Comparison of ENCODE assay signal across 23 cellular contexts in the genomic region with DNA sequence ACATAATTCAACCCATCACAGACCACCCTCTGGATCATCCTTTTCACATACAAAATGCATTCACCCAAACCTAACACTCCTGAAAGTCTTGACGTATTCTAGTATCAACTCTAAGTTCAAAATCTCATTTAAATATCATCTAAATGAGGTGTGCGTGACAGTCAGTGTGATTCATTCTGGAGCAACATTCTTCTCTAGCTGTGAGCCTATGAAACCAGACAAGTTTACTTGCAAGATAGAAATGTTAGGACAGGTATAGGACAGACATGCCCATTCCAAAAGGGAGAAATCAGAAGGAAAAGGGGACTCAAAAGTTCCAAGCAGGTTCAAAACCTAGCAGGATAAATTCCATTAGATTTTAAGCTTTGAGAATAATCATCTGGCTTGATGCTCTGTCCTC.
"Had no signal": no experiment of that assay in that cellular context is flagged by ENCODE, and none has a peak within 500 bp of the region (broad histone marks: within the 10 kb centered on the region; RNA-seq: fewer than 3 reads in every experiment).

No MANE protein-coding gene starts in this region.

- H3K9me3 Mint-ChIP-seq: stimulated activated effector memory CD8-positive, alpha-beta T cell treated with anti-CD3 and anti-CD28 coated beads, Interleukin-12 subunit alpha, Interleukin-12 subunit beta, amount 100 ng/mL, for 72 hours; type B pancreatic cell had no signal

- H3K27me3 Mint-ChIP-seq: type B pancreatic cell had no signal

- ATAC-seq: gastroesophageal sphincter; heart left ventricle; left cardiac atrium; left lung; naive thymus-derived CD4-positive, alpha-beta T cell; stimulated activated effector memory CD8-positive, alpha-beta T cell treated with anti-CD3 and anti-CD28 coated beads, Interleukin-12 subunit alpha, Interleukin-12 subunit beta, amount 100 ng/mL, for 72 hours had no signal

- FAIRE-seq: endothelial cell of umbilical vein had no signal

- H3K27ac Mint-ChIP-seq: naive thymus-derived CD4-positive, alpha-beta T cell; nephron; neural progenitor cell; progenitor cell of endocrine pancreas; stimulated activated effector memory CD8-positive, alpha-beta T cell treated with anti-CD3 and anti-CD28 coated beads, Interleukin-12 subunit alpha, Interleukin-12 subunit beta, amount 100 ng/mL, for 72 hours; type B pancreatic cell had no signal

- H3K4me3 Mint-ChIP-seq: naive thymus-derived CD4-positive, alpha-beta T cell; nephron; neural progenitor cell; stimulated activated effector memory CD8-positive, alpha-beta T cell treated with anti-CD3 and anti-CD28 coated beads, Interleukin-12 subunit alpha, Interleukin-12 subunit beta, amount 100 ng/mL, for 72 hours; type B pancreatic cell had no signal

- DNase-seq: dermis blood vessel endothelial cell; effector memory CD4-positive, alpha-beta T cell; foreskin fibroblast; heart left ventricle; left cardiac atrium; left lung; mesendoderm; midbrain; naive thymus-derived CD4-positive, alpha-beta T cell; sigmoid colon; stimulated activated CD4-positive, alpha-beta T cell treated with anti-CD3 and anti-CD28 coated beads, Interleukin-2, amount 100 ng/mL, for 24 hours; stimulated activated CD4-positive, alpha-beta T cell treated with anti-CD3 and anti-CD28 coated beads, Interleukin-4, amount 100 ng/mL, for 24 hours; stimulated activated naive CD4-positive, alpha-beta T cell treated with Interleukin-2 at 50 U/mL for 16 hours; stomach; testis; tibial artery had no signal
